ENCODE assay signal across 12 cellular contexts in genomic region chr20:53645582-53645897, GRCh38.
"Had no signal": no experiment of that assay in that cellular context is flagged by ENCODE, and none has a peak within 500 bp of the region (broad histone marks: within the 10 kb centered on the region; RNA-seq: fewer than 3 reads in every experiment).

No MANE protein-coding gene starts in this region.

- H3K9me3 Mint-ChIP-seq: activated CD4-positive, alpha-beta T cell treated with anti-CD3 and anti-CD28 coated beads, Interleukin-2, amount 10 ng/mL, durations not matched to agents 24 days and 14 days; activated T-helper 2 cell treated with anti-CD3 and anti-CD28 coated beads, Interferon-gamma antibody, Interleukin-2, Interleukin-4, amounts not matched to agents 10 μg/mL and 5 μg/mL and 100 μg/mL, durations not matched to agents 14 hours and 24 hours and 36 hours; WTC11 had no signal

- DNase-seq: activated CD4-positive, alpha-beta T cell treated with anti-CD3 and anti-CD28 coated beads, Interleukin-2, amount 10 ng/mL, durations not matched to agents 24 days and 14 days; activated naive CD4-positive, alpha-beta T cell treated with anti-CD3 and anti-CD28 coated beads, Interleukin-2, amount 50 U/mL, for 16 hours; activated T-cell treated with anti-CD3 and anti-CD28 coated beads for 4 hours; anterior cingulate cortex; dorsolateral prefrontal cortex; kidney; right cardiac atrium; stimulated activated naive CD8-positive, alpha-beta T cell treated with anti-CD3 and anti-CD28 coated beads, Interleukin-15, Interleukin-2, amounts not matched to agents 100 U/mL and 50 U/mL, for 24 hours had no signal

- H3K27ac Mint-ChIP-seq: activated CD4-positive, alpha-beta T cell treated with anti-CD3 and anti-CD28 coated beads, Interleukin-2, amount 10 ng/mL, durations not matched to agents 24 days and 14 days; activated T-helper 2 cell treated with anti-CD3 and anti-CD28 coated beads, Interferon-gamma antibody, Interleukin-2, Interleukin-4, amounts not matched to agents 10 μg/mL and 5 μg/mL and 100 μg/mL, durations not matched to agents 14 hours and 24 hours and 36 hours; progenitor cell of endocrine pancreas; WTC11 had no signal

- H3K4me3 Mint-ChIP-seq: activated CD4-positive, alpha-beta T cell treated with anti-CD3 and anti-CD28 coated beads, Interleukin-2, amount 10 ng/mL, durations not matched to agents 24 days and 14 days; WTC11 had no signal

- H3K27me3 ChIP-seq: dorsolateral prefrontal cortex, hepatocyte had no signal

- H3K27ac ChIP-seq: dorsolateral prefrontal cortex, hepatocyte had no signal

- H3K36me3 Mint-ChIP-seq: WTC11 had no signal

- H3K27me3 Mint-ChIP-seq: activated CD4-positive, alpha-beta T cell treated with anti-CD3 and anti-CD28 coated beads, Interleukin-2, amount 10 ng/mL, durations not matched to agents 24 days and 14 days; progenitor cell of endocrine pancreas had no signal

- H3K4me3 ChIP-seq: dorsolateral prefrontal cortex, hepatocyte had no signal

- ATAC-seq: right cardiac atrium; stimulated activated naive CD8-positive, alpha-beta T cell treated with anti-CD3 and anti-CD28 coated beads, Interleukin-15, Interleukin-2, amounts not matched to agents 100 U/mL and 50 U/mL, for 24 hours; WTC11 had no signal
